Comparison of ENCODE assay signal across 8 cellular contexts in the genomic region with DNA sequence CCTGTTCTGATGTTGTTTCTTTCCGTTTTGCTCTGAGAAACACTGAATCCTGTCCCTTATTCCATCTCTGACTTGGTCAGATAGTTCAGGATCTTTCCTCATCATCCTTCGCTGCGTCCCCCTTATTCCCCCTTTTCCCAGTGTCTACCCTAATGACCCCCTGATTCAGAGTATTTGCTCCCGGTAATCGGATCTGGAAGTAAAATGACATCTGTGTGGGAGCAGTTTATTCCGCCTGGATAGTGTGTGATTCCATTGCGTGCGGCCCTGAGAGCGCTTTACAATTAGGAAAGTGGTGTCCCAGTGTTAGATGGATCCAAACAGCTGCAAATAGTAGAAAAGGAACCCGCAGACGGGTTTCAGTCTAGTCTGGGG. TPM values are rescaled to one million over a fixed set of nuclear protein-coding genes. Genes with fewer than 3 reads are reported as not detected.
DNase-seq lines count a peak whose midpoint lies in the region; ATAC-seq and TF ChIP-seq lines count a peak whose summit lies in the region.

No MANE protein-coding gene starts in this region.

- no peak for TF ChIP-seq CTCF in Peyer's patch (IDR thresholded peaks at IDR 0.05)
- no peak for TF ChIP-seq CTCF in endodermal cell (conservative IDR thresholded peaks at IDR 0.05)
- no peak for TF ChIP-seq CTCF in nephron (IDR thresholded peaks at IDR 0.05; ENCODE audit: unreplicated experiment in 3 of 3)

- H3K36me3 ChIP-seq in Peyer's patch (peaks cover 0 to 30% (median 0%) of the 10 kb centered on the region in 3 donors), endodermal cell (ENCODE audit: control insufficient read depth, insufficient read depth, low read length) (peaks cover 35% of the 10 kb centered on the region)

- peaks cover 0 to 16% (median 3%) of the 10 kb centered on the region in 4 donors for H3K4me1 ChIP-seq in Peyer's patch
- H3K4me1 ChIP-seq in endodermal cell (ENCODE audit: control insufficient read depth, insufficient read depth, low read length), result no peaks in the 10 kb centered on the region

- peak overlapping the region; percentile 92 for H3K27ac Mint-ChIP-seq in endodermal cell
- H3K27ac Mint-ChIP-seq in nephron, result peak overlapping the region; percentile 84 to 98 (median 98)

- 7 to 9% methylated on average over 11 of the region's 11 CpGs for WGBS in endodermal cell (ENCODE audit: insufficient coverage in 1 of 2, insufficient read length in 1 of 2), 2 experiments

- H3K9ac ChIP-seq in endodermal cell (ENCODE audit: extremely low read depth, low read length, poor library complexity, severe bottlenecking), result peak overlapping the region; percentile 95

- no peaks in the 10 kb centered on the region for H3K27me3 ChIP-seq in Peyer's patch
- H3K27me3 ChIP-seq in endodermal cell (ENCODE audit: control insufficient read depth, insufficient read depth, low read length, poor library complexity, severe bottlenecking), result no peaks in the 10 kb centered on the region

- peak overlapping the region; percentile 94 for H3K4me3 Mint-ChIP-seq in endodermal cell
- peak overlapping the region; percentile 96 to 98 (median 97) for H3K4me3 Mint-ChIP-seq in nephron

- H3K9me3 Mint-ChIP-seq in endodermal cell, result no peaks in the 10 kb centered on the region
- no peaks in the 10 kb centered on the region for H3K9me3 Mint-ChIP-seq in nephron

- H3K9me3 ChIP-seq in Peyer's patch (no peaks in the 10 kb centered on the region), endodermal cell (ENCODE audit: control insufficient read depth, low read length) (no peaks in the 10 kb centered on the region)

- no peaks in the 10 kb centered on the region for H3K27me3 Mint-ChIP-seq in endodermal cell (ENCODE audit: insufficient read depth)
- H3K27me3 Mint-ChIP-seq in nephron (ENCODE audit: low read depth), result no peaks in the 10 kb centered on the region

- ATAC-seq in GM21737 (IDR thresholded peaks at IDR 0.05; ENCODE audit: unreplicated experiment), result no peak
- ATAC-seq in HG02840 (IDR thresholded peaks at IDR 0.05; ENCODE audit: low FRiP score, unreplicated experiment), result no peak

- H3K4me3 ChIP-seq in GM08714 (ENCODE audit: low read length) (peak overlapping the region; percentile 88), Peyer's patch (peak overlapping the region; percentile 56 to 82 (median 70)), endodermal cell (ENCODE audit: low read length) (peak overlapping the region; percentile 99)

- TF ChIP-seq POLR2A in Peyer's patch (IDR thresholded peaks at IDR 0.05), result no peak

- DNase-seq in Peyer's patch (no peak), endodermal cell (peak; percentile 48), GM19238 (ENCODE audit: insufficient read length, low spot score) (no peak), HuH-7 (ENCODE audit: low spot score) (no peak)

- peaks cover 8% of the 10 kb centered on the region for H3K4me1 Mint-ChIP-seq in endodermal cell
- peaks cover 19% of the 10 kb centered on the region for H3K4me1 Mint-ChIP-seq in nephron

- H3K36me3 Mint-ChIP-seq in endodermal cell (ENCODE audit: low read depth), result peaks cover 30% of the 10 kb centered on the region
- H3K36me3 Mint-ChIP-seq in nephron (ENCODE audit: low read depth), result peaks cover 23% of the 10 kb centered on the region

- H3K27ac ChIP-seq in Peyer's patch (peak overlapping the region; percentile 72 to 89 (median 84)), endodermal cell (ENCODE audit: low read depth, low read length) (peak overlapping the region; percentile 13)

RNA-seq across cellular contexts. Expression of a gene that starts 0.6 kb away (rescaled TPM):
- 10 to 100 TPM; 31.3 to 84.2 (median 33.2) TPM for total RNA-seq in Peyer's patch
- 10 to 100 TPM; 79.9 to 93.5 TPM for total RNA-seq in endodermal cell
- 79.6 TPM for polyA plus RNA-seq in endodermal cell (2013, experiment 1 of 2)
- 64.9 TPM for polyA plus RNA-seq in endodermal cell (2013, experiment 2 of 2)

RNA-seq across cellular contexts. Expression of a gene that starts 53.9 kb away (rescaled TPM):
- total RNA-seq in Peyer's patch (10 to 100 TPM; 12.4 to 28.3 (median 21.2) TPM), endodermal cell (10 to 100 TPM; 49.2 to 57.1 TPM)
- 65.0 TPM for polyA plus RNA-seq in endodermal cell (2013, experiment 1 of 2)
- polyA plus RNA-seq in endodermal cell (2013, experiment 2 of 2), result 55.9 TPM
